Comparison of ENCODE assay signal across 8 cellular contexts in the genomic region with DNA sequence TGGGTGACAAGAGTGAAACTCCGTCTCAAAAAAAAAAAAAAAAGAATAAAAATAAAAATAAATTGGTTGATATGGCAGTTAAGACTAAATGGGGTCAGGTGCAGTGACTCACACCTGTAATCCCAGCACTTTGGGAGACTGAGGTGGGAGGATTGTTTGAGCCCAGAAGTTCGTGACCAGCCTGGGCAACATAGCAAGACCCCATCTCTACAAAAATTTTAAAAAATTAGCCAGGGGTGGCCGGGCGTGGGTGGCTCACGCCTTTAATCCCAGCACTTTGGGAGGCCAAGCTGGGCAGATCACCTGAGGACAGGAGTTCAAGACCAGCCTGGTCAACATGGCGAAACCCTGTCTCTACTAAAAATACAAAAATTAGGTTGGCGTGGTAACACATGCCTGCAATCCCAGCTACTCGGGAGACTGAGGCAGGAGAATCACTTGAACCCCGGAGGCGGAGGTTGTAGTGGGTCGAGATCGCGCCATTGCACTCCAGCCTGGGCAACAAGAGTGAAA. TPM values are rescaled to one million over a fixed set of nuclear protein-coding genes. Genes with fewer than 3 reads are reported as not detected.
DNase-seq lines count a peak whose midpoint lies in the region; ATAC-seq and TF ChIP-seq lines count a peak whose summit lies in the region.
"Not testable (repeated sequence)": the region's sequence is repeated elsewhere in the genome, so short reads cannot be mapped to it uniquely, and the experiment has no call there.

No MANE protein-coding gene starts in this region.

- H3K4me3 Mint-ChIP-seq in activated CD8-positive, alpha-beta memory T cell treated with anti-CD3 and anti-CD28 coated beads, Interleukin-2, amount 10 ng/mL, durations not matched to agents 7 days and 5 days, result peak overlapping the region; percentile 100

- H3K27ac Mint-ChIP-seq in activated CD8-positive, alpha-beta memory T cell treated with anti-CD3 and anti-CD28 coated beads, Interleukin-2, amount 10 ng/mL, durations not matched to agents 7 days and 5 days, result peak overlapping the region; percentile 99

- peaks cover 30% of the 10 kb centered on the region for H3K4me1 Mint-ChIP-seq in activated CD8-positive, alpha-beta memory T cell treated with anti-CD3 and anti-CD28 coated beads, Interleukin-2, amount 10 ng/mL, durations not matched to agents 7 days and 5 days

- not testable (repeated sequence) for H3K27me3 ChIP-seq in NT2/D1 (ENCODE audit: insufficient read depth, insufficient read length); gastroesophageal sphincter; rectal smooth muscle tissue (ENCODE audit: control insufficient read depth, insufficient read depth, low read length)

- TF ChIP-seq EP300 in gastroesophageal sphincter (IDR thresholded peaks at IDR 0.05), result not testable (repeated sequence)

- H3K36me3 Mint-ChIP-seq in activated CD8-positive, alpha-beta memory T cell treated with anti-CD3 and anti-CD28 coated beads, Interleukin-2, amount 10 ng/mL, durations not matched to agents 7 days and 5 days, result peaks cover 29% of the 10 kb centered on the region

- CTCF ChIA-PET in activated CD8-positive, alpha-beta memory T cell treated with anti-CD3 and anti-CD28 coated beads, Interleukin-2, amount 10 ng/mL, durations not matched to agents 7 days and 5 days (lab: Charles Lee), result interaction anchor here (0.7 to 2.6 kb wide), 10 partner anchors 9 to 650 kb away, joined by 3 to 29 read pairs (median 3); a partner anchor contains a TSS

- peak overlapping the region; percentile 83 for H3K9ac ChIP-seq in NT2/D1 (ENCODE audit: insufficient read length, low read depth)
- H3K9ac ChIP-seq in rectal smooth muscle tissue (ENCODE audit: low read length), result peak overlapping the region; percentile 3

- not testable (repeated sequence) for H3K9me3 ChIP-seq in NT2/D1 (ENCODE audit: insufficient read depth, low read length); gastroesophageal sphincter; mesodermal cell (ENCODE audit: control insufficient read depth, low read length)

- not testable (repeated sequence) for DNase-seq in GM12864 (ENCODE audit: low read depth); NT2/D1 (ENCODE audit: low read depth, low spot score); activated CD8-positive, alpha-beta memory T cell treated with anti-CD3 and anti-CD28 coated beads, Interleukin-2, amount 10 ng/mL, durations not matched to agents 7 days and 5 days; caudate nucleus (lab: John Stamatoyannopoulos, UW)

- ATAC-seq in activated CD8-positive, alpha-beta memory T cell treated with anti-CD3 and anti-CD28 coated beads, Interleukin-2, amount 10 ng/mL, durations not matched to agents 7 days and 5 days; gastroesophageal sphincter: not testable (repeated sequence)

- not testable (repeated sequence) for TF ChIP-seq CTCF in GM12864 (IDR thresholded peaks at IDR 0.05; ENCODE audit: low read depth, low read length, missing control alignments); gastroesophageal sphincter (IDR thresholded peaks at IDR 0.05)

- peak overlapping the region; percentile 83 for H3K4me3 ChIP-seq in GM12864 (ENCODE audit: low read depth, low read length)
- peak overlapping the region; percentile 52 for H3K4me3 ChIP-seq in NT2/D1 (ENCODE audit: insufficient read length, low read depth)
- peak overlapping the region; percentile 64 to 67 for H3K4me3 ChIP-seq in gastroesophageal sphincter
- peak overlapping the region; percentile 77 for H3K4me3 ChIP-seq in mesodermal cell (ENCODE audit: extremely low read depth, insufficient read depth, low read length, poor library complexity, severe bottlenecking)
- H3K4me3 ChIP-seq in rectal smooth muscle tissue (ENCODE audit: low read length), result peak overlapping the region; percentile 60
- peak overlapping the region; percentile 67 for H3K4me3 ChIP-seq in urinary bladder (ENCODE audit: low read depth, low read length)

- TF ChIP-seq POLR2A in gastroesophageal sphincter (IDR thresholded peaks at IDR 0.05), result not testable (repeated sequence)

- H3K36me3 ChIP-seq in NT2/D1 (ENCODE audit: insufficient read depth, insufficient read length, low read length), result peaks cover 19% of the 10 kb centered on the region
- peaks cover 0 to 22% of the 10 kb centered on the region in 2 donors for H3K36me3 ChIP-seq in gastroesophageal sphincter
- H3K36me3 ChIP-seq in mesodermal cell (ENCODE audit: control insufficient read depth, insufficient read depth, low read length), result peaks cover 31% of the 10 kb centered on the region
- not testable (repeated sequence) for H3K36me3 ChIP-seq in rectal smooth muscle tissue (ENCODE audit: control insufficient read depth, insufficient read depth, low read length); urinary bladder (ENCODE audit: insufficient read depth)

- 57 to 94% methylated on average over 2 to 7 of the region's 13 CpGs for WGBS in gastroesophageal sphincter (ENCODE audit: low coverage in 1 of 2), 2 donors
- 85 to 94% methylated on average over 11 of the region's 13 CpGs for WGBS in mesodermal cell (ENCODE audit: insufficient coverage in 2 of 2), 2 experiments
- WGBS in urinary bladder, result 73% methylated on average over 13 of the region's 13 CpGs

- H3K27ac ChIP-seq in caudate nucleus (ENCODE audit: low read depth, low read length), result peak overlapping the region; percentile 26
- H3K27ac ChIP-seq in gastroesophageal sphincter, result peak overlapping the region in 3 of 4 donors; percentile 84 to 86 (median 85)
- peak overlapping the region; percentile 6 for H3K27ac ChIP-seq in mesodermal cell (ENCODE audit: low read depth, low read length, severe bottlenecking)
- H3K27ac ChIP-seq in rectal smooth muscle tissue (ENCODE audit: low read depth, low read length), result not testable (repeated sequence)
- H3K27ac ChIP-seq in urinary bladder (ENCODE audit: low read depth), result peak overlapping the region; percentile 59

- not testable (repeated sequence) for H3K27me3 Mint-ChIP-seq in activated CD8-positive, alpha-beta memory T cell treated with anti-CD3 and anti-CD28 coated beads, Interleukin-2, amount 10 ng/mL, durations not matched to agents 7 days and 5 days

- H3K9me3 Mint-ChIP-seq in activated CD8-positive, alpha-beta memory T cell treated with anti-CD3 and anti-CD28 coated beads, Interleukin-2, amount 10 ng/mL, durations not matched to agents 7 days and 5 days (ENCODE audit: low read depth), result not testable (repeated sequence)

- H3K4me1 ChIP-seq in NT2/D1 (ENCODE audit: insufficient read depth, insufficient read length); mesodermal cell (ENCODE audit: control insufficient read depth, insufficient read depth, low read length, poor library complexity, severe bottlenecking); rectal smooth muscle tissue (ENCODE audit: control insufficient read depth, insufficient read depth, low read length); urinary bladder (ENCODE audit: insufficient read depth): not testable (repeated sequence)
- H3K4me1 ChIP-seq in gastroesophageal sphincter, result peaks cover 0 to 23% (median 7%) of the 10 kb centered on the region in 3 donors

RNA-seq across cellular contexts. Expression of a gene that starts 1.1 kb away (rescaled TPM):
- total RNA-seq in activated CD8-positive, alpha-beta memory T cell treated with anti-CD3 and anti-CD28 coated beads, Interleukin-2, amount 10 ng/mL, durations not matched to agents 7 days and 5 days, result 10 to 100 TPM; 34.7 to 40.8 TPM
- total RNA-seq in gastroesophageal sphincter, result 10 to 100 TPM; 14.1 to 26.6 (median 20.4) TPM
- 12.6 TPM for polyA plus RNA-seq in mesodermal cell (2013, experiment 1 of 2)
- 16.9 TPM for polyA plus RNA-seq in mesodermal cell (2013, experiment 2 of 2)
- total RNA-seq in urinary bladder, result 38.8 TPM
- 8.9 TPM for polyA plus RNA-seq in urinary bladder

RNA-seq across cellular contexts. Expression of a gene that starts 8.9 kb away (rescaled TPM):
- total RNA-seq in activated CD8-positive, alpha-beta memory T cell treated with anti-CD3 and anti-CD28 coated beads, Interleukin-2, amount 10 ng/mL, durations not matched to agents 7 days and 5 days, result 10 to 100 TPM; 54.7 to 56.2 TPM
- total RNA-seq in gastroesophageal sphincter (10 to 100 TPM; 21.3 to 30.4 (median 24.1) TPM), urinary bladder (30.6 TPM)
- polyA plus RNA-seq in mesodermal cell (2013, experiment 1 of 2), result 20.3 TPM
- 13.7 TPM for polyA plus RNA-seq in mesodermal cell (2013, experiment 2 of 2)
- 11.6 TPM for polyA plus RNA-seq in urinary bladder
